29 cellular contexts compared by ENCODE assay signal in the genomic region with DNA sequence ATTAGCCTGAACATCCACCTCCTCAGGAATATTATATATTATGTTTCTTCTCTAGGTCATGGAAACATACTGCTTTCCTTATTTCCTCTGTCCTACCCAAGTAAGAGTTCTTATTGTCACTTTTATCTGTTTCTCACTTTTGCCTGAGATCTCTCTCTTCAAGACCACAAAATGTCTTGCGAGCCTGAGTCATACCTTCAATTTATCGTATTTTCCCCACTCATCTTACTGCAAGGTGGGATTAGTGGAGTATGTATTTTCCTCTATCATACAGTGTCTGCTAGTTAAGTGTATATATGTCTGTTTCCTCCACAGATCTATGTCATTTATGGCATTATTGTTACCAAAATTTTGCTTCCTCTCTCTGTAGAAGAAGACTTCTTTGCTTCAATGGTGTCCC.
"Had no signal": no experiment of that assay in that cellular context is flagged by ENCODE, and none has a peak within 500 bp of the region (broad histone marks: within the 10 kb centered on the region; RNA-seq: fewer than 3 reads in every experiment).

No MANE protein-coding gene starts in this region.

- H3K4me1 Mint-ChIP-seq: activated CD8-positive, alpha-beta memory T cell treated with anti-CD3 and anti-CD28 coated beads, Interleukin-2, amount 10 ng/mL, durations not matched to agents 7 days and 5 days had no signal

- H3K9me3 ChIP-seq: adrenal gland, ascending aorta, breast epithelium, colonic mucosa, esophagus squamous epithelium, gastroesophageal sphincter, heart right ventricle had no signal

- H3K27me3 ChIP-seq: adrenal gland, ascending aorta, breast epithelium, cardiac muscle cell, colonic mucosa, esophagus squamous epithelium, gastroesophageal sphincter, heart right ventricle had no signal

- H3K27me3 Mint-ChIP-seq: activated CD4-positive, alpha-beta memory T cell treated with anti-CD3 and anti-CD28 coated beads for 36 hours; activated CD4-positive, alpha-beta T cell treated with anti-CD3 and anti-CD28 coated beads for 36 hours; activated CD4-positive, alpha-beta T cell treated with anti-CD3 and anti-CD28 coated beads, Interleukin-2, amount 10 ng/mL, durations not matched to agents 24 days and 14 days; activated CD8-positive, alpha-beta memory T cell treated with anti-CD3 and anti-CD28 coated beads, Interleukin-2, amount 10 ng/mL, durations not matched to agents 7 days and 5 days had no signal

- H3K36me3 ChIP-seq: adrenal gland, ascending aorta, breast epithelium, cardiac muscle cell, colonic mucosa, esophagus squamous epithelium, gastroesophageal sphincter, heart right ventricle had no signal

- H3K4me3 ChIP-seq: adrenal gland, ascending aorta, breast epithelium, cardiac muscle cell, colonic mucosa, esophagus squamous epithelium, gastroesophageal sphincter, heart right ventricle had no signal

- H3K27ac Mint-ChIP-seq: activated CD4-positive, alpha-beta memory T cell treated with anti-CD3 and anti-CD28 coated beads for 36 hours; activated CD4-positive, alpha-beta T cell treated with anti-CD3 and anti-CD28 coated beads for 36 hours; activated CD4-positive, alpha-beta T cell treated with anti-CD3 and anti-CD28 coated beads, Interleukin-2, amount 10 ng/mL, durations not matched to agents 24 days and 14 days; activated CD8-positive, alpha-beta memory T cell treated with anti-CD3 and anti-CD28 coated beads, Interleukin-2, amount 10 ng/mL, durations not matched to agents 7 days and 5 days; activated CD8-positive, alpha-beta T cell treated with anti-CD3 and anti-CD28 coated beads, Interleukin-2, amount 10 ng/mL, durations not matched to agents 7 days and 5 days; activated T-helper 1 cell treated with anti-CD3 and anti-CD28 coated beads, Interleukin-12 subunit alpha, Interleukin-12 subunit beta, Interleukin-2, Interleukin-4 antibody, amounts not matched to agents 30 ng/mL and 10 ng/mL and 1 ng/mL, durations not matched to agents 14 hours and 24 hours and 36 hours; activated T-helper 2 cell treated with anti-CD3 and anti-CD28 coated beads, Interferon-gamma antibody, Interleukin-2, Interleukin-4, amounts not matched to agents 10 μg/mL and 5 μg/mL and 100 μg/mL, durations not matched to agents 14 hours and 24 hours and 36 hours; brain had no signal

- H3K4me3 Mint-ChIP-seq: activated CD4-positive, alpha-beta memory T cell treated with anti-CD3 and anti-CD28 coated beads for 36 hours; activated CD4-positive, alpha-beta T cell treated with anti-CD3 and anti-CD28 coated beads for 36 hours; activated CD4-positive, alpha-beta T cell treated with anti-CD3 and anti-CD28 coated beads, Interleukin-2, amount 10 ng/mL, durations not matched to agents 24 days and 14 days; activated CD8-positive, alpha-beta memory T cell treated with anti-CD3 and anti-CD28 coated beads, Interleukin-2, amount 10 ng/mL, durations not matched to agents 7 days and 5 days; activated CD8-positive, alpha-beta T cell treated with anti-CD3 and anti-CD28 coated beads, Interleukin-2, amount 10 ng/mL, durations not matched to agents 7 days and 5 days; activated T-helper 1 cell treated with anti-CD3 and anti-CD28 coated beads, Interleukin-12 subunit alpha, Interleukin-12 subunit beta, Interleukin-2, Interleukin-4 antibody, amounts not matched to agents 30 ng/mL and 10 ng/mL and 1 ng/mL, durations not matched to agents 14 hours and 24 hours and 36 hours; brain had no signal

- H3K4me1 ChIP-seq: adrenal gland, ascending aorta, breast epithelium, colonic mucosa, gastroesophageal sphincter had no signal

- H3K9me3 Mint-ChIP-seq: activated T-helper 1 cell treated with anti-CD3 and anti-CD28 coated beads, Interleukin-12 subunit alpha, Interleukin-12 subunit beta, Interleukin-2, Interleukin-4 antibody, amounts not matched to agents 30 ng/mL and 10 ng/mL and 1 ng/mL, durations not matched to agents 14 hours and 24 hours and 36 hours had no signal

- ATAC-seq: activated CD4-positive, alpha-beta T cell treated with anti-CD3 and anti-CD28 coated beads for 36 hours; activated CD8-positive, alpha-beta memory T cell treated with anti-CD3 and anti-CD28 coated beads, Interleukin-2, amount 10 ng/mL, durations not matched to agents 7 days and 5 days; activated CD8-positive, alpha-beta T cell treated with anti-CD3 and anti-CD28 coated beads, Interleukin-2, amount 10 ng/mL, durations not matched to agents 7 days and 5 days; gastroesophageal sphincter; heart right ventricle had no signal

- DNase-seq: activated CD4-positive, alpha-beta memory T cell treated with anti-CD3 and anti-CD28 coated beads for 36 hours; activated CD4-positive, alpha-beta T cell treated with anti-CD3 and anti-CD28 coated beads for 36 hours; activated CD4-positive, alpha-beta T cell treated with anti-CD3 and anti-CD28 coated beads, Interleukin-2, amount 10 ng/mL, durations not matched to agents 24 days and 14 days; activated CD4-positive, CD25-positive, alpha-beta regulatory T cell; activated CD4-positive, CD25-positive, alpha-beta regulatory T cell treated with anti-CD3 and anti-CD28 coated beads, Interleukin-2, amount 50 U/mL, for 72 hours; activated CD8-positive, alpha-beta memory T cell treated with anti-CD3 and anti-CD28 coated beads, Interleukin-2, amount 10 ng/mL, durations not matched to agents 7 days and 5 days; activated CD8-positive, alpha-beta memory T cell treated with anti-CD3 and anti-CD28 coated beads, Interleukin-2, amount 50 U/mL, for 4 hours; activated CD8-positive, alpha-beta T cell treated with anti-CD3 and anti-CD28 coated beads, Interleukin-2, amount 10 ng/mL, durations not matched to agents 7 days and 5 days; activated effector memory CD4-positive, alpha-beta T cell treated with anti-CD3 and anti-CD28 coated beads, Interleukin-2, amount 50 U/mL, for 16 hours; activated naive CD4-positive, alpha-beta T cell; activated naive CD4-positive, alpha-beta T cell treated with anti-CD3 and anti-CD28 coated beads, Interleukin-2, amount 50 U/mL, for 16 hours; activated T-cell treated with anti-CD3 and anti-CD28 coated beads, Interleukin-2, amount 50 U/mL, for 1 hour; activated T-cell treated with anti-CD3 and anti-CD28 coated beads, Interleukin-2, amount 50 U/mL, for 48 hours; adrenal gland; central memory CD4-positive, alpha-beta T cell; cerebellar nuclear complex; colonic mucosa; effector CD8-positive, alpha-beta T cell; esophagus squamous epithelium; foreskin melanocyte; heart right ventricle; T-helper 2 cell had no signal

- H3K36me3 Mint-ChIP-seq: activated CD4-positive, alpha-beta memory T cell treated with anti-CD3 and anti-CD28 coated beads for 36 hours; brain had no signal
